In genomic region chr15:85518979-85519761, GRCh38 we compare ENCODE assay signal across 20 cellular contexts.
A peak's percentile ranks its signal among the peaks of the same experiment; 100 is the strongest.
DNase-seq lines count a peak whose midpoint lies in the region; ATAC-seq, FAIRE-seq and TF ChIP-seq lines count a peak whose summit lies in the region.
"Had no signal": no experiment of that assay in that cellular context is flagged by ENCODE, and none has a peak within 500 bp of the region (broad histone marks: within the 10 kb centered on the region; RNA-seq: fewer than 3 reads in every experiment).

No MANE protein-coding gene starts in this region.

- no peaks in the 10 kb centered on the region for H3K27me3 ChIP-seq in WERI-Rb-1 (ENCODE audit: insufficient read depth, low read depth, severe bottlenecking)
- H3K27me3 ChIP-seq in mesendoderm (ENCODE audit: insufficient read depth, low read length, poor library complexity): no peaks in the 10 kb centered on the region
- H3K27me3 ChIP-seq: MG63 had no signal

- DNase-seq in GM12892 (ENCODE audit: insufficient read length): no peak
- DNase-seq in WERI-Rb-1: no peak
- peak; percentile 68 for DNase-seq in fibroblast of peridontal ligament (ENCODE audit: extremely low read depth)
- no peak for DNase-seq in mesendoderm
- DNase-seq in OCI-M2 (lab: John Stamatoyannopoulos, UW; ENCODE audit: unreplicated experiment): no peak
- no peak for DNase-seq in epidermal melanocyte (ENCODE audit: insufficient read length, low spot score)
- DNase-seq in HFFc6: no peak
- DNase-seq: AML-193; Calu3; CD4-positive, CD25-positive, alpha-beta regulatory T cell; MG63; NCI-H1105; NCI-H187 treated with DMSO at 0.1 percent for 48 hours; NCI-H2171; NCI-H446 treated with DMSO at 0.1 percent for 48 hours; NCI-H82; SHP77 had no signal

- no peak overlapping the region for H2BK15ac ChIP-seq in mesendoderm (replicated peaks; ENCODE audit: low read depth)

- peaks cover 9% of the 10 kb centered on the region for H3K79me1 ChIP-seq in mesendoderm (ENCODE audit: low read length)

- H4K5ac ChIP-seq in mesendoderm (ENCODE audit: low read length): no peak overlapping the region

- H3K9me3 ChIP-seq in WERI-Rb-1 (ENCODE audit: severe bottlenecking): no peaks in the 10 kb centered on the region
- H3K9me3 ChIP-seq: MG63 had no signal

- no peak overlapping the region for H3K23ac ChIP-seq in mesendoderm (ENCODE audit: low read length)

- H3K4me3 ChIP-seq in WERI-Rb-1 (ENCODE audit: low read depth, low read length) (no peak overlapping the region), mesendoderm (ENCODE audit: low read length) (no peak overlapping the region)
- H3K4me3 ChIP-seq: GM12878, MG63 had no signal

- H3K18ac ChIP-seq in mesendoderm (ENCODE audit: low read length): no peak overlapping the region

- H3K4me1 ChIP-seq in mesendoderm (ENCODE audit: control insufficient read depth, low read depth, low read length): peaks cover 14% of the 10 kb centered on the region

- H3K27ac ChIP-seq in WERI-Rb-1 (peak overlapping the region; percentile 22; the same call in 1 of the 2 replicates), mesendoderm (ENCODE audit: low read depth, low read length) (no peak overlapping the region)

- WGBS in mesendoderm (ENCODE audit: extremely low coverage, insufficient coverage, low lambda C conversion rate): no CpG with 5 or more reads among the region's 5 CpGs

- no peaks in the 10 kb centered on the region for H3K9me3 Mint-ChIP-seq in HFFc6
- H3K9me3 Mint-ChIP-seq: CD4-positive, CD25-positive, alpha-beta regulatory T cell had no signal

- no peak overlapping the region for H3K4me3 Mint-ChIP-seq in HFFc6
- H3K4me3 Mint-ChIP-seq: CD4-positive, CD25-positive, alpha-beta regulatory T cell had no signal

- H3K36me3 ChIP-seq in WERI-Rb-1 (peaks cover 41% of the 10 kb centered on the region), mesendoderm (ENCODE audit: control insufficient read depth, insufficient read depth, low read length) (no peaks in the 10 kb centered on the region)
- H3K36me3 ChIP-seq: MG63 had no signal

- no peaks in the 10 kb centered on the region; the same call in 1 of the 2 replicates for H3K27me3 Mint-ChIP-seq in HFFc6 (ENCODE audit: insufficient read depth)
- H3K27me3 Mint-ChIP-seq: CD4-positive, CD25-positive, alpha-beta regulatory T cell had no signal

- no peak overlapping the region for H2AK5ac ChIP-seq in mesendoderm (ENCODE audit: low read length)

- H3K79me2 ChIP-seq in mesendoderm (ENCODE audit: control insufficient read depth, insufficient read depth, low read length): peaks cover 15% of the 10 kb centered on the region

- no peak overlapping the region for H2BK5ac ChIP-seq in mesendoderm (ENCODE audit: low read length)

- no peak overlapping the region for H3K4me2 ChIP-seq in mesendoderm (ENCODE audit: low read length)

- H4K8ac ChIP-seq in mesendoderm (ENCODE audit: low read depth, low read length): no peak overlapping the region

- TF ChIP-seq CTCF in WERI-Rb-1 (IDR thresholded peaks at IDR 0.05; ENCODE audit: low read depth, low read length) (no peak), HFFc6 (IDR thresholded peaks at IDR 0.05) (no peak)

- H3K56ac ChIP-seq in mesendoderm (ENCODE audit: low read length): no peak overlapping the region

- peak; percentile 46 for FAIRE-seq in GM12892 (lab: Jason Lieb, UNC)
- FAIRE-seq: GM12878 had no signal

- TF ChIP-seq POLR2A in GM12892 (IDR thresholded peaks at IDR 0.05; ENCODE audit: low read depth, low read length): no peak

- H3K4ac ChIP-seq in mesendoderm (ENCODE audit: low read depth, low read length): peak overlapping the region; percentile 52

- ATAC-seq in GM21786 (IDR thresholded peaks at IDR 0.05; ENCODE audit: unreplicated experiment): no peak
- ATAC-seq: GM12878, Panc1 had no signal

- H3K9ac ChIP-seq in mesendoderm (ENCODE audit: low read length): no peak overlapping the region

- no peak overlapping the region for H3K27ac Mint-ChIP-seq in HFFc6

- H3K4me1 Mint-ChIP-seq in HFFc6 (ENCODE audit: low read depth): no peaks in the 10 kb centered on the region

- H3K36me3 Mint-ChIP-seq in HFFc6 (ENCODE audit: low read depth): no peaks in the 10 kb centered on the region

- no peak overlapping the region for H2BK120ac ChIP-seq in mesendoderm (ENCODE audit: low read depth, low read length)
